ENCODE assay signal across 9 cellular contexts in genomic region chr1:218081358-218081757, GRCh38.
"Had no signal": no experiment of that assay in that cellular context is flagged by ENCODE, and none has a peak within 500 bp of the region (broad histone marks: within the 10 kb centered on the region; RNA-seq: fewer than 3 reads in every experiment).

No MANE protein-coding gene starts in this region.

- H3K9me3 ChIP-seq: HAP-1 had no signal

- ATAC-seq: GM23338, HCT116 had no signal

- DNase-seq: GM23248, GOT3, H7, H9, HCEC 1CT, HFFc6 had no signal

- H3K9me3 Mint-ChIP-seq: GM23338, H9 had no signal

- H3K27ac ChIP-seq: GM23248 had no signal

- H3K4me3 Mint-ChIP-seq: GM23338, H9, HFFc6 had no signal

- H3K36me3 ChIP-seq: HAP-1 had no signal

- H3K4me1 ChIP-seq: HAP-1 had no signal

- H3K4me3 ChIP-seq: GM23248, GM23338, HAP-1 had no signal

- H3K27ac Mint-ChIP-seq: GM23338, H9, HFFc6 had no signal
